ENCODE assay signal across 17 cellular contexts in the genomic region with DNA sequence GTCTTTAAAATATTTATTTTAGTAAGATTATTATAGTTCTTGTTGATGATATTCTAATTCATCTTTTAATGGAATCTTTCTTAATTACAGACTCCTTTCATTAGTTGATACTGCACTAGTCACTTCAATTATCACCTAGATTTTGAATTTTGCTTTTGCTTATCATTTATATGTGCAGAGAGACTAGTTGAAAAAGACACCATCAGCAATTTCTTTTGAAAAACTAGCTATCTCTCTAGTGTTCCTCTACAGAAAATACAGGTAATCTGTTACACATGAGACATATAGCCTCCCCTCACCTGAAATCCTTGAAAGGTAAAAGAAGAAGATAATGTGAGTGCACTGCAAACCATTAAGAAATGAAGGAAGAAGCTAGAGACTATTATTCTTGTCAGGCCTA. TPM values are rescaled to one million over a fixed set of nuclear protein-coding genes. Genes with fewer than 3 reads are reported as not detected.
DNase-seq lines count a peak whose midpoint lies in the region; ATAC-seq, FAIRE-seq and TF ChIP-seq lines count a peak whose summit lies in the region.
"Had no signal": no experiment of that assay in that cellular context is flagged by ENCODE, and none has a peak within 500 bp of the region (broad histone marks: within the 10 kb centered on the region; RNA-seq: fewer than 3 reads in every experiment).

No MANE protein-coding gene starts in this region.

- H3K4ac ChIP-seq in neuronal stem cell (ENCODE audit: low read length) = no peak overlapping the region

- H3K4me2 ChIP-seq in HepG2 (ENCODE audit: low read depth, low read length) (no peak overlapping the region), K562 (ENCODE audit: insufficient read depth, low read length) (no peak overlapping the region), neuronal stem cell (ENCODE audit: insufficient read depth, low read length, poor library complexity, severe bottlenecking) (no peak overlapping the region)
- H3K4me2 ChIP-seq: BLaER1 had no signal

- no peaks in the 10 kb centered on the region for H3K9me1 ChIP-seq in K562 (ENCODE audit: control insufficient read depth, insufficient read depth, low read length)

- H3K79me1 ChIP-seq in neuronal stem cell (ENCODE audit: low read depth, low read length) = no peaks in the 10 kb centered on the region

- TF ChIP-seq RAD21 in HepG2 (CRISPR knock-in tag; IDR thresholded peaks at IDR 0.05) (no peak), K562 (CRISPR knock-in tag; conservative IDR thresholded peaks at IDR 0.05 in 1 of 2, IDR thresholded peaks at IDR 0.05 in 1 of 2) (no peak)

- TF ChIP-seq CTCF in HepG2 (CRISPR knock-in tag; IDR thresholded peaks at IDR 0.05) (no peak), right lobe of liver (IDR thresholded peaks at IDR 0.05) (no peak), K562 (IDR thresholded peaks at IDR 0.05 in 2 of 3, conservative IDR thresholded peaks at IDR 0.05 in 1 of 3; ENCODE audit: insufficient read depth in 2 of 3, low read depth in 1 of 3, low read length in 3 of 3) (no peak)

- H2BK5ac ChIP-seq in neuronal stem cell (ENCODE audit: low read length) = no peak overlapping the region

- POLR2A ChIA-PET in HepG2 (lab: Yijun Ruan, JAX) (no interaction called here), K562 (lab: Yijun Ruan, JAX) (no interaction called here)

- H3K18ac ChIP-seq in neuronal stem cell (ENCODE audit: low read length) = no peak overlapping the region

- no peaks in the 10 kb centered on the region for H3K4me1 ChIP-seq in HepG2 (ENCODE audit: insufficient read depth, low read length)
- H3K4me1 ChIP-seq in right lobe of liver = peaks cover 0 to 3% (median 0%) of the 10 kb centered on the region in 4 donors
- H3K4me1 ChIP-seq in K562 (replicated peaks in 1 of 2; ENCODE audit: control insufficient read depth in 2 of 2, insufficient read depth in 2 of 2, low read length in 2 of 2) = no peaks in the 10 kb centered on the region
- peaks cover 2 to 5% of the 10 kb centered on the region in 2 donors for H3K4me1 ChIP-seq in small intestine (ENCODE audit: control insufficient read depth in 2 of 2, insufficient read depth in 1 of 2, low read depth in 1 of 2, low read length in 1 of 2)
- H3K4me1 ChIP-seq in neuronal stem cell (ENCODE audit: control insufficient read depth in 2 of 2, insufficient read depth in 1 of 2, low read depth in 1 of 2, low read length in 2 of 2) = no peaks in the 10 kb centered on the region
- H3K4me1 ChIP-seq: BLaER1 had no signal

- no peaks in the 10 kb centered on the region for H3K27me3 ChIP-seq in HepG2 (ENCODE audit: control insufficient read depth in 1 of 2, insufficient read depth in 2 of 2, low read length in 2 of 2)
- H3K27me3 ChIP-seq in right lobe of liver = no peaks in the 10 kb centered on the region
- no peaks in the 10 kb centered on the region for H3K27me3 ChIP-seq in K562 (ENCODE audit: control insufficient read depth in 2 of 2, insufficient read depth in 2 of 2, low read length in 2 of 2)
- H3K27me3 ChIP-seq in small intestine (ENCODE audit: control insufficient read depth in 2 of 2, insufficient read depth in 2 of 2, low read length in 2 of 2) = no peaks in the 10 kb centered on the region
- H3K27me3 ChIP-seq in neuronal stem cell (ENCODE audit: control insufficient read depth in 3 of 3, insufficient read depth in 3 of 3, low read depth in 1 of 3, low read length in 3 of 3) = peaks cover 0 to 3% (median 0%) of the 10 kb centered on the region in 3 experiments
- H3K27me3 ChIP-seq: BLaER1 had no signal

- no peak overlapping the region for H2AK5ac ChIP-seq in neuronal stem cell (ENCODE audit: low read depth, low read length)

- H4K8ac ChIP-seq in neuronal stem cell (ENCODE audit: low read depth, low read length) = no peak overlapping the region

- no peak overlapping the region for H3K9ac ChIP-seq in HepG2 (ENCODE audit: insufficient read depth, low read depth, low read length)
- no peak overlapping the region for H3K9ac ChIP-seq in K562 (ENCODE audit: insufficient read depth in 1 of 2, low read depth in 2 of 2, low read length in 2 of 2)
- no peak overlapping the region for H3K9ac ChIP-seq in neuronal stem cell (ENCODE audit: low read depth, low read length, poor library complexity)
- H3K9ac ChIP-seq: BLaER1 had no signal

- H2BK120ac ChIP-seq in neuronal stem cell (ENCODE audit: low read depth, low read length) = no peak overlapping the region

- no TSS peak for BruUV-seq in HepG2 (replicated peaks; lab: Mats Ljungman, UMichigan)
- no TSS peak for BruUV-seq in K562 (replicated peaks; lab: Mats Ljungman, UMichigan)

- no peak overlapping the region for H2BK15ac ChIP-seq in neuronal stem cell (ENCODE audit: low read length)

- intact Hi-C loops in HepG2 (cut with micrococcal nuclease; ENCODE audit: unreplicated experiment) (no loop called here), right lobe of liver (cut with DNase I) (no loop called here), K562 (cut with micrococcal nuclease) (no loop called here)

- H3K36me3 ChIP-seq in HepG2 (replicated peaks in 1 of 2; ENCODE audit: control insufficient read depth in 1 of 2, insufficient read depth in 2 of 2, low read length in 2 of 2) (no peaks in the 10 kb centered on the region), right lobe of liver (no peaks in the 10 kb centered on the region), K562 (ENCODE audit: control insufficient read depth, insufficient read depth, low read length) (no peaks in the 10 kb centered on the region), small intestine (ENCODE audit: control insufficient read depth in 2 of 2, insufficient read depth in 2 of 2, low read length in 2 of 2) (peaks cover 0 to 3% of the 10 kb centered on the region in 2 donors), neuronal stem cell (replicated peaks in 1 of 2; ENCODE audit: control insufficient read depth in 2 of 2, insufficient read depth in 2 of 2, low read length in 2 of 2) (no peaks in the 10 kb centered on the region)

- H2AFZ ChIP-seq in HepG2 (ENCODE audit: low read length) = no peak overlapping the region
- no peak overlapping the region for H2AFZ ChIP-seq in K562 (ENCODE audit: low read depth, low read length)
- no peak overlapping the region for H2AFZ ChIP-seq in neuronal stem cell (ENCODE audit: low read length)

- no peak overlapping the region for H4K91ac ChIP-seq in neuronal stem cell (ENCODE audit: low read depth, low read length, poor library complexity)

- H4K20me1 ChIP-seq in HepG2 (ENCODE audit: insufficient read depth, low read length) = no peaks in the 10 kb centered on the region
- H4K20me1 ChIP-seq in K562 (replicated peaks; ENCODE audit: control insufficient read depth, insufficient read depth, low read length) = no peaks in the 10 kb centered on the region
- H4K20me1 ChIP-seq: BLaER1 had no signal

- FAIRE-seq in HepG2 (lab: Jason Lieb, UNC) = no peak
- FAIRE-seq in K562 (lab: Jason Lieb, UNC) = no peak
- FAIRE-seq in small intestine (lab: Jason Lieb, UNC) = peak; percentile 23
- FAIRE-seq: D721Med, GM19239 had no signal

- CTCF ChIA-PET in HepG2 (lab: Yijun Ruan, JAX; ENCODE audit: low intra/inter-chr PET ratio, low total read pairs) (no interaction called here), K562 (lab: Yijun Ruan, JAX; ENCODE audit: low intra/inter-chr PET ratio) (no interaction called here)

- H3K79me2 ChIP-seq in HepG2 (ENCODE audit: insufficient read depth, low read length) = no peaks in the 10 kb centered on the region
- no peaks in the 10 kb centered on the region for H3K79me2 ChIP-seq in K562 (ENCODE audit: control insufficient read depth, insufficient read depth, low read length)

- H3K9me3 ChIP-seq in HepG2 (ENCODE audit: low read length) (no peaks in the 10 kb centered on the region), right lobe of liver (no peaks in the 10 kb centered on the region), K562 (replicated peaks; ENCODE audit: control insufficient read depth, insufficient read depth, low read depth, low read length) (no peaks in the 10 kb centered on the region), small intestine (ENCODE audit: control insufficient read depth, low read depth) (no peaks in the 10 kb centered on the region), neuronal stem cell (replicated peaks in 1 of 2; ENCODE audit: control insufficient read depth in 2 of 2, insufficient read depth in 1 of 2, low read depth in 1 of 2, low read length in 2 of 2) (no peaks in the 10 kb centered on the region)

- DNase-seq in DMS53 (lab: John Stamatoyannopoulos, UW) (peak; percentile 10), DMS53 treated with DMSO at 0.1 percent for 48 hours (lab: John Stamatoyannopoulos, UW; ENCODE audit: unreplicated experiment) (no peak), HepG2 (ENCODE audit: low spot score) (no peak), right lobe of liver (no peak), K562 (ENCODE audit: extremely low read depth in 1 of 4, low spot score in 3 of 4) (no peak), small intestine (no peak), neuronal stem cell (ENCODE audit: low spot score) (no peak)
- DNase-seq: AML-193, DMS153, GF-D8, GOT3, H9 had no signal

- H3K14ac ChIP-seq in neuronal stem cell (ENCODE audit: low read length) = no peak overlapping the region

- H3K23ac ChIP-seq in neuronal stem cell (ENCODE audit: low read depth, low read length, poor library complexity) = no peak overlapping the region

- H3K27ac ChIP-seq in HepG2 (ENCODE audit: extremely low read length, insufficient read depth, low read length) (no peak overlapping the region), right lobe of liver (no peak overlapping the region), K562 (ENCODE audit: extremely low read depth, low read depth, low read length) (no peak overlapping the region), small intestine (ENCODE audit: low read depth in 1 of 2, low read length in 1 of 2) (no peak overlapping the region), neuronal stem cell (replicated peaks; ENCODE audit: low read length) (no peak overlapping the region)
- H3K27ac ChIP-seq: 22Rv1, BLaER1 had no signal

- ATAC-seq in HepG2 (no peak), right lobe of liver (no peak), K562 (no peak), HG03108 (IDR thresholded peaks at IDR 0.05; ENCODE audit: unreplicated experiment) (no peak)

- in situ Hi-C loops in HepG2 (cut with HindIII; ENCODE audit: extremely low pct_ligation_motif_present, low pct_unique_long_range_greater_than_20kb) = no loop called here
- in situ Hi-C loops in K562 (cut with MboI) = no loop called here

- TF ChIP-seq POLR2A in HepG2 (IDR thresholded peaks at IDR 0.05; ENCODE audit: insufficient read depth in 1 of 2, low read depth in 2 of 2, low read length in 2 of 2) (no peak), right lobe of liver (IDR thresholded peaks at IDR 0.05) (no peak), K562 (conservative IDR thresholded peaks at IDR 0.05) (no peak)

- H2BK12ac ChIP-seq in neuronal stem cell (ENCODE audit: low read length) = no peak overlapping the region

- H3K4me3 ChIP-seq in HepG2 (replicated peaks in 1 of 3; ENCODE audit: insufficient read depth in 1 of 3, low read depth in 2 of 3, low read length in 3 of 3) = no peak overlapping the region
- H3K4me3 ChIP-seq in right lobe of liver = no peak overlapping the region
- no peak overlapping the region for H3K4me3 ChIP-seq in K562
- H3K4me3 ChIP-seq in small intestine (ENCODE audit: low read depth in 1 of 2, low read length in 2 of 2) = no peak overlapping the region
- H3K4me3 ChIP-seq in neuronal stem cell (ENCODE audit: low read length in 2 of 2) = no peak overlapping the region
- H3K4me3 ChIP-seq: BLaER1 had no signal

- no peak for TF ChIP-seq EP300 in HepG2 (IDR thresholded peaks at IDR 0.05; ENCODE audit: low read depth in 2 of 2, low read length in 2 of 2)
- TF ChIP-seq EP300 in HepG2 (CRISPR knock-in tag; IDR thresholded peaks at IDR 0.05; ENCODE audit: borderline replicate concordance) = no peak
- no peak for TF ChIP-seq EP300 in K562 (IDR thresholded peaks at IDR 0.05; ENCODE audit: low read length)

RNA-seq across cellular contexts. Expression of a gene that starts 31.3 kb away (rescaled TPM):
- not detected in 2 replicates for total RNA-seq in HepG2 (2016; rRNA removed; fragmentation: Illumina TruSeq; extraction: Trizol)
- total RNA-seq in HepG2 (2016; cell fraction: cytosol; rRNA removed; fragmentation: Illumina TruSeq; extraction: Trizol; ENCODE audit: low read depth) = not detected in 2 replicates
- not detected in 2 replicates for total RNA-seq in HepG2 (2016; cell fraction: insoluble cytoplasmic fraction; rRNA removed; fragmentation: Illumina TruSeq; extraction: Trizol)
- not detected in 2 replicates for total RNA-seq in HepG2 (2016; cell fraction: membrane; rRNA removed; fragmentation: Illumina TruSeq; extraction: Trizol)
- total RNA-seq in HepG2 (2016; cell fraction: nucleus; rRNA removed; fragmentation: Illumina TruSeq; extraction: Trizol) = not detected in 2 replicates
- not detected in 2 replicates for polyA plus RNA-seq in HepG2 (2011; rRNA removed)
- polyA plus RNA-seq in HepG2 (2011; cell fraction: cytosol; rRNA removed) = not detected in 2 replicates
- not detected in 2 replicates for polyA plus RNA-seq in HepG2 (2011; cell fraction: nucleus; rRNA removed)
- not detected in 2 replicates for polyA plus RNA-seq in HepG2 (2012)
- not detected in 2 replicates for polyA plus RNA-seq in HepG2 (2016; cell fraction: cytosol; fragmentation: Illumina TruSeq; extraction: Trizol; ENCODE audit: low read depth)
- polyA plus RNA-seq in HepG2 (2016; cell fraction: insoluble cytoplasmic fraction; fragmentation: Illumina TruSeq; extraction: Trizol; ENCODE audit: low read depth) = not detected in 2 replicates
- not detected in 2 replicates for polyA plus RNA-seq in HepG2 (2016; cell fraction: membrane; fragmentation: Illumina TruSeq; extraction: Trizol; ENCODE audit: low read depth)
- polyA plus RNA-seq in HepG2 (2016; cell fraction: nucleus; fragmentation: Illumina TruSeq; extraction: Trizol; ENCODE audit: insufficient read depth, low read depth) = not detected in 2 replicates
- polyA minus RNA-seq in HepG2 (2011; rRNA and poly(A)+ RNA removed; ENCODE audit: low replicate concordance) = not detected in 2 replicates
- not detected in 2 replicates for polyA minus RNA-seq in HepG2 (2011; cell fraction: cytosol; rRNA and poly(A)+ RNA removed)
- not detected in 2 replicates for polyA minus RNA-seq in HepG2 (2011; cell fraction: nucleus; rRNA and poly(A)+ RNA removed)
- 1 to 10 TPM in 3 of 6 experiments, under 1 TPM in 3; 0.29 to 7.9 (median 3.9) TPM for total RNA-seq in right lobe of liver
- not detected in 2 replicates for total RNA-seq in K562 (2011; cell fraction: chromatin; rRNA removed; ENCODE audit: low replicate concordance)
- total RNA-seq in K562 (2011; cell fraction: nucleolus; rRNA removed) = not detected in 2 replicates
- total RNA-seq in K562 (2011; cell fraction: nucleoplasm; rRNA removed) = not detected in 2 replicates
- total RNA-seq in K562 (2014; rRNA removed) = not detected in 2 replicates
- not detected in 2 replicates for total RNA-seq in K562 (2014; rRNA removed; fragmentation: Illumina TruSeq; extraction: Trizol)
- not detected in 2 replicates for total RNA-seq in K562 (2015; rRNA removed; fragmentation: Illumina TruSeq; extraction: Trizol)
- total RNA-seq in K562 (2021) = 0.02 TPM in 2 replicates
- not detected in 2 replicates for polyA plus RNA-seq in K562 (2011; rRNA removed)
- not detected in 2 replicates for polyA plus RNA-seq in K562 (2011; cell fraction: cytosol; rRNA removed)
- polyA plus RNA-seq in K562 (2011; cell fraction: nucleus; rRNA removed) = not detected in 2 replicates
- polyA plus RNA-seq in K562 (2012) = 0.01 TPM in 1 of 2 replicates, not detected in the other
- polyA plus RNA-seq in K562 (2014; fragmentation: Illumina TruSeq; extraction: Trizol) = not detected in 2 replicates
- polyA plus RNA-seq in K562 (2014; fragmentation: Nextera tagmentation; extraction: Ambion mirVana) = not detected
- polyA plus RNA-seq in K562 (2014; rRNA removed) = not detected in 2 replicates
- polyA minus RNA-seq in K562 (2011; rRNA and poly(A)+ RNA removed) = not detected in 2 replicates
- polyA minus RNA-seq in K562 (2011; cell fraction: cytosol; rRNA and poly(A)+ RNA removed) = not detected in 2 replicates
- polyA minus RNA-seq in K562 (2011; cell fraction: nucleus; rRNA and poly(A)+ RNA removed) = not detected in 2 replicates
- polyA plus RNA-seq in small intestine = 1 to 10 TPM; 1.4 to 3.7 (median 2.2) TPM
- 0.11 TPM for polyA plus RNA-seq in neuronal stem cell (2013, experiment 1 of 2)
- polyA plus RNA-seq in neuronal stem cell (2013, experiment 2 of 2) = 0.08 TPM
